ENCODE assay signal across 29 cellular contexts in genomic region chr3:41102053-41102556, GRCh38.
DNase-seq lines count a peak whose midpoint lies in the region; ATAC-seq, FAIRE-seq and TF ChIP-seq lines count a peak whose summit lies in the region.
"Had no signal": no experiment of that assay in that cellular context is flagged by ENCODE, and none has a peak within 500 bp of the region (broad histone marks: within the 10 kb centered on the region; RNA-seq: fewer than 3 reads in every experiment).

No MANE protein-coding gene starts in this region.

- H3K9me3 Mint-ChIP-seq in H9: no peaks in the 10 kb centered on the region
- H3K9me3 Mint-ChIP-seq: activated CD4-positive, alpha-beta T cell treated with anti-CD3 and anti-CD28 coated beads, Interleukin-2, amount 10 ng/mL, durations not matched to agents 7 days and 5 days; GM23338; nephron progenitor cell; stimulated activated naive B cell treated with anti-CD40 and anti-IgM and Interleukin-4, amounts not matched to agents 10 μg/mL and 1 μg/mL and 100 μg/mL, for 72 hours had no signal

- CTCF ChIA-PET in HepG2 (lab: Yijun Ruan, JAX; ENCODE audit: low intra/inter-chr PET ratio, low total read pairs): no interaction called here

- H2BK120ac ChIP-seq in H9 (ENCODE audit: low read depth, low read length, poor library complexity, severe bottlenecking): no peak overlapping the region

- no peak overlapping the region for H3K27ac ChIP-seq in HepG2 (ENCODE audit: extremely low read length, insufficient read depth, low read length)
- no peak overlapping the region for H3K27ac ChIP-seq in esophagus squamous epithelium
- no peak overlapping the region for H3K27ac ChIP-seq in H9 (ENCODE audit: insufficient read length, low read depth, low read length)
- H3K27ac ChIP-seq: BLaER1 treated with 17β-estradiol and CSF1 and Interleukin-3, amounts not matched to agents 10 nM and 100 nM; gastrocnemius medialis; parathyroid adenoma; testis had no signal

- no peak overlapping the region for H3K18ac ChIP-seq in H9 (ENCODE audit: insufficient read length, low read depth, low read length)

- H3K27me3 ChIP-seq in bronchial epithelial cell (ENCODE audit: control insufficient read depth, insufficient read depth, low read length) (no peaks in the 10 kb centered on the region), HepG2 (ENCODE audit: control insufficient read depth in 1 of 2, insufficient read depth in 2 of 2, low read length in 2 of 2) (peaks cover 0 to 4% of the 10 kb centered on the region in 2 experiments; a peak in 1 of 5 replicates), esophagus squamous epithelium (no peaks in the 10 kb centered on the region), H9 (ENCODE audit: insufficient read depth, low read length) (no peaks in the 10 kb centered on the region; the same call in 1 of the 2 replicates)
- H3K27me3 ChIP-seq: BLaER1 treated with 17β-estradiol and CSF1 and Interleukin-3, amounts not matched to agents 10 nM and 100 nM; gastrocnemius medialis; testis had no signal

- no peak overlapping the region for H2BK20ac ChIP-seq in H9 (ENCODE audit: low read depth, low read length, poor library complexity, severe bottlenecking)

- H3K9ac ChIP-seq in HepG2 (ENCODE audit: insufficient read depth, low read depth, low read length): no peak overlapping the region
- H3K9ac ChIP-seq in H9 (ENCODE audit: extremely low read depth, insufficient read length, low read length): no peak overlapping the region
- H3K9ac ChIP-seq: BLaER1 treated with 17β-estradiol and CSF1 and Interleukin-3, amounts not matched to agents 10 nM and 100 nM; parathyroid adenoma had no signal

- no peak overlapping the region for H3K4me3 ChIP-seq in bronchial epithelial cell (ENCODE audit: low read depth, low read length)
- H3K4me3 ChIP-seq in HepG2 (replicated peaks in 1 of 3; ENCODE audit: insufficient read depth in 1 of 3, low read depth in 2 of 3, low read length in 3 of 3): no peak overlapping the region
- H3K4me3 ChIP-seq in esophagus squamous epithelium: no peak overlapping the region
- H3K4me3 ChIP-seq: BLaER1 treated with 17β-estradiol and CSF1 and Interleukin-3, amounts not matched to agents 10 nM and 100 nM; gastrocnemius medialis; GM12878; GM23338; testis had no signal

- H4K8ac ChIP-seq in H9 (replicated peaks; ENCODE audit: insufficient read length, low read depth, low read length): no peak overlapping the region

- H3K36me3 ChIP-seq in bronchial epithelial cell (ENCODE audit: control insufficient read depth, insufficient read depth, low read length) (no peaks in the 10 kb centered on the region), HepG2 (replicated peaks in 1 of 2; ENCODE audit: control insufficient read depth in 1 of 2, insufficient read depth in 2 of 2, low read length in 2 of 2) (no peaks in the 10 kb centered on the region), esophagus squamous epithelium (no peaks in the 10 kb centered on the region)
- H3K36me3 ChIP-seq: BLaER1 treated with 17β-estradiol and CSF1 and Interleukin-3, amounts not matched to agents 10 nM and 100 nM; gastrocnemius medialis had no signal

- no peak overlapping the region for H2AK5ac ChIP-seq in H9 (ENCODE audit: insufficient read length, low read length)

- H2AFZ ChIP-seq in HepG2 (ENCODE audit: low read length) (no peak overlapping the region), H9 (ENCODE audit: low read length) (no peak overlapping the region)
- H2AFZ ChIP-seq: GM23338, parathyroid adenoma had no signal

- in situ Hi-C loops in HepG2 (cut with HindIII; ENCODE audit: extremely low pct_ligation_motif_present, low pct_unique_long_range_greater_than_20kb): no loop called here

- no peak overlapping the region for H3K23ac ChIP-seq in H9 (ENCODE audit: insufficient read length, low read depth, low read length)

- H3K4me2 ChIP-seq in HepG2 (ENCODE audit: low read depth, low read length) (peak overlapping the region; percentile 59), H9 (ENCODE audit: insufficient read depth, insufficient read length, low read length) (no peak overlapping the region)
- H3K4me2 ChIP-seq: BLaER1 treated with 17β-estradiol and CSF1 and Interleukin-3, amounts not matched to agents 10 nM and 100 nM; GM23338 had no signal

- no peaks in the 10 kb centered on the region for H3K36me3 Mint-ChIP-seq in H9 (ENCODE audit: insufficient read depth in 1 of 3, low read depth in 3 of 3)
- H3K36me3 Mint-ChIP-seq: stimulated activated naive B cell treated with anti-CD40 and anti-IgM and Interleukin-4, amounts not matched to agents 10 μg/mL and 1 μg/mL and 100 μg/mL, for 72 hours; T-cell had no signal

- peaks cover 5 to 7% of the 10 kb centered on the region in 2 experiments; a peak in 2 of 4 replicates for H3K4me1 Mint-ChIP-seq in H9
- H3K4me1 Mint-ChIP-seq: activated CD4-positive, alpha-beta T cell treated with anti-CD3 and anti-CD28 coated beads, Interleukin-2, amount 10 ng/mL, durations not matched to agents 7 days and 5 days; GM23338; nephron progenitor cell had no signal

- TF ChIP-seq POLR2A in HepG2 (IDR thresholded peaks at IDR 0.05; ENCODE audit: insufficient read depth in 1 of 2, low read depth in 2 of 2, low read length in 2 of 2) (no peak), esophagus squamous epithelium (IDR thresholded peaks at IDR 0.05) (no peak)

- peak; percentile 98 for ATAC-seq in HepG2
- no peak for ATAC-seq in HG03135 (IDR thresholded peaks at IDR 0.05; ENCODE audit: unreplicated experiment)
- ATAC-seq: gastrocnemius medialis; GM12878; stimulated activated naive B cell treated with anti-CD40 and anti-IgM and Interleukin-4, amounts not matched to agents 10 μg/mL and 1 μg/mL and 100 μg/mL, for 72 hours; T-cell had no signal

- no peak for TF ChIP-seq RAD21 in HepG2 (CRISPR knock-in tag; IDR thresholded peaks at IDR 0.05)

- peak; percentile 11 for DNase-seq in Daoy (ENCODE audit: low read depth)
- peak; percentile 97 for DNase-seq in NCI-H226
- peak; percentile 100 for DNase-seq in bronchial epithelial cell (ENCODE audit: low read depth)
- DNase-seq in HepG2 (ENCODE audit: low spot score): peak; percentile 74
- no peak for DNase-seq in posterior cingulate gyrus
- no peak for DNase-seq in esophagus squamous epithelium (lab: John Stamatoyannopoulos, UW)
- no peak for DNase-seq in H9
- DNase-seq: ACHN; activated CD4-positive, alpha-beta T cell treated with anti-CD3 and anti-CD28 coated beads, Interleukin-2, amount 10 ng/mL, durations not matched to agents 7 days and 5 days; activated CD8-positive, alpha-beta memory T cell treated with anti-CD3 and anti-CD28 coated beads, Interleukin-2, amount 50 U/mL, for 48 hours; activated effector memory CD4-positive, alpha-beta T cell treated with anti-CD3 and anti-CD28 coated beads, Interleukin-2, amount 50 U/mL, for 16 hours; gastrocnemius medialis; GF-D8; left cardiac atrium; midbrain; NCI-H2107; NCI-H526 treated with DMSO at 0.1 percent for 48 hours; nephron progenitor cell; SHP77; stimulated activated CD4-positive, alpha-beta T cell treated with anti-CD3 and anti-CD28 coated beads, Interleukin-1b, Interleukin-23, amount 100 ng/mL, for 48 hours; stimulated activated naive B cell treated with anti-CD40 and anti-IgM and Interleukin-4, amounts not matched to agents 10 μg/mL and 1 μg/mL and 100 μg/mL, for 72 hours; T-cell; testis had no signal

- no peak overlapping the region for H3T11ph ChIP-seq in H9 (ENCODE audit: low read length)

- no peaks in the 10 kb centered on the region for H3K23me2 ChIP-seq in H9 (ENCODE audit: insufficient read length, low read depth, low read length, poor library complexity, severe bottlenecking)

- FAIRE-seq in bronchial epithelial cell (lab: Jason Lieb, UNC) (peak; percentile 98), HepG2 (lab: Jason Lieb, UNC) (peak; percentile 51)
- FAIRE-seq: D721Med, GM12878 had no signal

- H4K20me1 ChIP-seq in HepG2 (ENCODE audit: insufficient read depth, low read length): no peaks in the 10 kb centered on the region
- no peaks in the 10 kb centered on the region for H4K20me1 ChIP-seq in H9 (ENCODE audit: control insufficient read depth, insufficient read depth, insufficient read length)
- H4K20me1 ChIP-seq: BLaER1 treated with 17β-estradiol and CSF1 and Interleukin-3, amounts not matched to agents 10 nM and 100 nM had no signal

- H2BK15ac ChIP-seq in H9 (ENCODE audit: low read depth, low read length): no peak overlapping the region

- H3K4me1 ChIP-seq in HepG2 (ENCODE audit: insufficient read depth, low read length): peaks cover 38% of the 10 kb centered on the region
- peaks cover 0 to 9% (median 0%) of the 10 kb centered on the region in 3 donors for H3K4me1 ChIP-seq in esophagus squamous epithelium
- H3K4me1 ChIP-seq in H9 (ENCODE audit: insufficient read depth, low read length): peaks cover 3% of the 10 kb centered on the region; the same call in 1 of the 2 replicates
- H3K4me1 ChIP-seq: gastrocnemius medialis, parathyroid adenoma had no signal

- no peak overlapping the region for H4K91ac ChIP-seq in H9 (ENCODE audit: insufficient read length, low read depth, low read length)

- no peak overlapping the region for H2BK12ac ChIP-seq in H9 (ENCODE audit: insufficient read length, low read depth, low read length)

- TF ChIP-seq EP300 in HepG2 (IDR thresholded peaks at IDR 0.05; ENCODE audit: low read depth in 2 of 2, low read length in 2 of 2) (peak in 1 of 2 experiments; percentile 44; a peak in 2 of 4 replicates), HepG2 (CRISPR knock-in tag; IDR thresholded peaks at IDR 0.05; ENCODE audit: borderline replicate concordance) (peak; percentile 51; the same call in 1 of the 2 replicates)

- 38% methylated on average over 5 of the region's 5 CpGs for WGBS in HepG2 (ENCODE audit: low lambda C conversion rate)
- 48 to 68% methylated on average over 5 of the region's 5 CpGs for WGBS in esophagus squamous epithelium, 2 donors
- WGBS in H9 (ENCODE audit: extremely low coverage, insufficient read length, low lambda C conversion rate): no CpG with 5 or more reads among the region's 5 CpGs

- H3K9me3 ChIP-seq in HepG2 (ENCODE audit: low read length) (no peaks in the 10 kb centered on the region), esophagus squamous epithelium (no peaks in the 10 kb centered on the region), H9 (ENCODE audit: control insufficient read depth, low read depth, low read length) (no peaks in the 10 kb centered on the region)
- H3K9me3 ChIP-seq: BLaER1 treated with 17β-estradiol and CSF1 and Interleukin-3, amounts not matched to agents 10 nM and 100 nM; gastrocnemius medialis; testis had no signal

- no peak overlapping the region for H2BK5ac ChIP-seq in H9 (ENCODE audit: insufficient read length, low read length)

- TF ChIP-seq CTCF in bronchial epithelial cell (IDR thresholded peaks at IDR 0.05; ENCODE audit: insufficient read depth, low read length, severe bottlenecking): no peak
- no peak for TF ChIP-seq CTCF in HepG2 (CRISPR knock-in tag; IDR thresholded peaks at IDR 0.05)
- no peak for TF ChIP-seq CTCF in esophagus squamous epithelium (IDR thresholded peaks at IDR 0.05)
- TF ChIP-seq CTCF in H9 (conservative IDR thresholded peaks at IDR 0.05): no peak

- POLR2A ChIA-PET in HepG2 (lab: Yijun Ruan, JAX): no interaction called here

- H3K14ac ChIP-seq in H9 (ENCODE audit: insufficient read depth, low read length): no peak overlapping the region

- intact Hi-C loops in HepG2 (cut with micrococcal nuclease; ENCODE audit: unreplicated experiment): loop anchor here (10.0 kb wide), 1 partner anchor 647 kb away; the partner anchor contains the start of gene RPL14
- intact Hi-C loops in posterior cingulate gyrus (cut with DNase I): no loop called here
- intact Hi-C loops in esophagus squamous epithelium (cut with DNase I): no loop called here

- no peak overlapping the region for H4K5ac ChIP-seq in H9 (ENCODE audit: insufficient read length, low read depth, low read length)

- no peak overlapping the region for H3K56ac ChIP-seq in H9 (ENCODE audit: insufficient read length, low read depth, low read length)

- no peaks in the 10 kb centered on the region for H3K79me1 ChIP-seq in H9 (ENCODE audit: insufficient read depth, low read depth, low read length, poor library complexity, severe bottlenecking)

- no peak overlapping the region for H3K4me3 Mint-ChIP-seq in H9
- H3K4me3 Mint-ChIP-seq: activated CD4-positive, alpha-beta T cell treated with anti-CD3 and anti-CD28 coated beads, Interleukin-2, amount 10 ng/mL, durations not matched to agents 7 days and 5 days; GM23338; nephron progenitor cell; stimulated activated naive B cell treated with anti-CD40 and anti-IgM and Interleukin-4, amounts not matched to agents 10 μg/mL and 1 μg/mL and 100 μg/mL, for 72 hours; T-cell had no signal

- H3K27me3 Mint-ChIP-seq in H9 (ENCODE audit: low read depth): peaks cover 2% of the 10 kb centered on the region; the same call in 1 of the 2 replicates

- no peak overlapping the region for H3K4ac ChIP-seq in H9 (ENCODE audit: low read depth, low read length)

- H3K27ac Mint-ChIP-seq in H9: no peak overlapping the region
- H3K27ac Mint-ChIP-seq: activated CD4-positive, alpha-beta T cell treated with anti-CD3 and anti-CD28 coated beads, Interleukin-2, amount 10 ng/mL, durations not matched to agents 7 days and 5 days; GM23338; nephron progenitor cell; stimulated activated naive B cell treated with anti-CD40 and anti-IgM and Interleukin-4, amounts not matched to agents 10 μg/mL and 1 μg/mL and 100 μg/mL, for 72 hours; T-cell had no signal

- BruUV-seq in HepG2 (replicated peaks; lab: Mats Ljungman, UMichigan): no TSS peak

- no peaks in the 10 kb centered on the region for H3K79me2 ChIP-seq in HepG2 (ENCODE audit: insufficient read depth, low read length)
- H3K79me2 ChIP-seq in H9 (ENCODE audit: insufficient read depth, low read length): no peaks in the 10 kb centered on the region
- H3K79me2 ChIP-seq: parathyroid adenoma had no signal

Comparison
In these comparisons a context has a peak if more than half of its experiments do, and no peak if none do; other contexts are left out.
1. DNase-seq: peak in Daoy (single experiment), NCI-H226 (single experiment), bronchial epithelial cell (single experiment) and HepG2 (single experiment); none in posterior cingulate gyrus (0 of 10), esophagus squamous epithelium (single experiment) and H9 (single experiment).